29 cellular contexts compared by ENCODE assay signal in the genomic region with DNA sequence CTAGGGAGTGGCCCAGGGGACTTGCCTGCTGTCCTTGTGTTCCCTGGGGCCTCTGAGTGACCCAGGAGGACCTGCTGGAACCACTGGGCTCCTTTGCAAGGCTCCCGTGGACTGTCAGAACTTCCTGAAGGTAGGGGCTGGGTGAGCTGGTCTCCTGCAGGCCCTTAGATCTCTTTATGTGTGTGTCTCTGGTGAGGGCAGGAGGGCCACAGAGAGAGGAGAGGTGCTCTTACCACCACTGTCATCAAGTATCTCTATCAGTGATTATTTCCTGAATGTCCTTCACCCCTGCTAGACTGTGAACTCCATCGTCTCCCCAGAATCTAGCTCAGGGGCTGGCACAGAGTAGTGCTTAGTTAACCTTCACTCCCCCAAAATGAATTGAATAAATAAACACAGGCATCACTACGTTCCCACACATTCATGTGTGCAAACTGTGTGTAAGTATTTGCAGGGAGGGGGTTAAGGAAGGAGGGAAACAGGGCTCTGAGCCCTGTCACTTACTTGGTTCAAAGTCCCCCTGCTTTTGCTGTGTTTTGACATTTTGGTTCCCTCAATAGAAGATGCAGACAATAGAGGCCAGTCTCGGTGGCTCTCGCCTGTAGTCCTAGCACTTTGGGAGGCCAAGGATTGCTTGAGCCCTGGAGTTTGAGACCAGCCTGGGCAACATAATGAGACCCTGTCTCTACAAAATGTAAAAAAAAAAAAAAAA.
"Had no signal": no experiment of that assay in that cellular context is flagged by ENCODE, and none has a peak within 500 bp of the region (broad histone marks: within the 10 kb centered on the region; RNA-seq: fewer than 3 reads in every experiment).

No MANE protein-coding gene starts in this region.

- ATAC-seq: foreskin keratinocyte; left colon; left ventricle myocardium superior; lower lobe of right lung; mucosa of descending colon; natural killer cell treated with Interleukin-12 subunit alpha and Interleukin-12 subunit beta and Interleukin-15 and Interleukin-18, amount 100 ng/mL, for 72 hours; right cardiac atrium; stimulated activated memory B cell treated with anti-CD40 and anti-IgM and Interleukin-4, amounts not matched to agents 10 μg/mL and 1 μg/mL and 100 μg/mL, for 72 hours; stimulated activated naive CD8-positive, alpha-beta T cell treated with anti-CD3 and anti-CD28 coated beads, Interleukin-15, Interleukin-2, amounts not matched to agents 100 U/mL and 50 U/mL, for 24 hours; upper lobe of right lung had no signal

- H3K9me3 ChIP-seq: colonic mucosa, mucosa of descending colon, prostate gland, testis, tibial artery, upper lobe of right lung, uterus had no signal

- H3K79me2 ChIP-seq: parathyroid adenoma had no signal

- H3K9ac ChIP-seq: neural progenitor cell, parathyroid adenoma had no signal

- H3K27ac ChIP-seq: colonic mucosa, esophagus muscularis mucosa, foreskin keratinocyte, lower lobe of right lung, neural progenitor cell, parathyroid adenoma, prostate gland, skin epidermis, spleen, testis, tibial artery, upper lobe of right lung, uterus had no signal

- H3K4me2 ChIP-seq: neural progenitor cell had no signal

- FAIRE-seq: endothelial cell of umbilical vein had no signal

- H3K4me1 ChIP-seq: colonic mucosa, lower lobe of right lung, parathyroid adenoma, prostate gland, spleen, testis, upper lobe of right lung had no signal

- H3K36me3 ChIP-seq: colonic mucosa, esophagus muscularis mucosa, lower lobe of right lung, neural progenitor cell, prostate gland, spleen, tibial artery, upper lobe of right lung, uterus had no signal

- H3K27me3 ChIP-seq: colonic mucosa, esophagus muscularis mucosa, foreskin keratinocyte, neural progenitor cell, spleen, testis, tibial artery, upper lobe of right lung, uterus had no signal

- DNase-seq: colonic mucosa; effector CD8-positive, alpha-beta T cell; foreskin keratinocyte; hypothalamus; immature natural killer cell; islet precursor cell; kidney glomerular epithelial cell; left colon; left ventricle myocardium superior; lower lobe of right lung; mucosa of descending colon; naive B cell; right cardiac atrium; spleen; stimulated activated CD4-positive, alpha-beta T cell treated with anti-CD3 and anti-CD28 coated beads, Interleukin-4, amount 100 ng/mL, for 4 hours; stimulated activated naive CD8-positive, alpha-beta T cell treated with anti-CD3 and anti-CD28 coated beads, Interleukin-15, Interleukin-2, amounts not matched to agents 100 U/mL and 50 U/mL, for 24 hours; substantia nigra; testis; tibial artery; upper lobe of right lung; uterus had no signal

- H3K4me3 ChIP-seq: colonic mucosa, esophagus muscularis mucosa, lower lobe of right lung, mucosa of descending colon, neural progenitor cell, prostate gland, skin epidermis, spleen, testis, tibial artery, upper lobe of right lung, uterus had no signal

- H2AFZ ChIP-seq: neural progenitor cell, parathyroid adenoma had no signal
